ENCODE assay signal across 28 cellular contexts in the genomic region with DNA sequence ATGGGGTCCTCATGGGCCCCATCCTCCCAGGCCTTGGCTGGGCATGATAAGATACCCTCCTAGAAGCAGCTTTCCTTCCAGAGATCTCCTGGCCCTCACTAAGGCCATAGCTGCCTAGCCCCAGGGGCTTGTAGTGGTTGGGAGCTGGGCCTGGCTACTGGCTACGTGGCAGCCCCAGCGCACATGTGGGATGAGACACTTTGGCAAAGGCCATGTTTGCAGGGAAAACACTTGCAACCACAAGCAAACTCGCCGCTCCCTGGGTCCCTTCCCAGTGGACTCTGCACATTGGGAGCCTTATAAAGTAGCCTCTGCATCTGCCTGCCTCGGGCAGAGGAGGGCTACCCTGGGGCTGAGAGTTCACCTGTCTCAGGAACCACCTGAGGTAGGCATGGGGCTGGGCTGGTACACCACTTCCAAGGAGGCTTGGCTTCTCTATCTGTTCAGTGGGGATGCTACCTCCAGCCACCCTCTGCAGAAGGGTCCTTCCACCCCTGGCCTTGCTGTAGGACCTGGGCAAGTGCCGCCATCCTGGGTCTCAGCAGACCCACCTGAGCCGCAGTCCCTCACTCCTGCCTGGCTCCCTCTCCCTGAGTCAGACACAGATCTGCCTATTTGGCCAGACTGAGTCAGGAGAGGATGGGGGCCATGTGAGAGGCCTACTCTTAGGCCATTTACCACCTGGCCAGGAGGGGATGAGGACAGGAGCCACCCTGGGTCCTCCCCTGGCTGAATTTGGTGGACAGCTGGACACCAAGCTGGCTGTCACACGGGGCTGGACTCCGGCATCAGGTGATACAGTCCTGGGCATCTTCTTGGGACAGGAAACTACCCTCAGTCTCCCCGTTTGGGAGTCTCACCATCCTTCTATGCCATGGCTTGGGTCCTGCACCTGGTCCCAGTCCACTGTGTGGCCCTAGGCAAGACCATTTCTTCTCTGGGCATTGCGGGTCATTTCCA. TPM values are rescaled to one million over a fixed set of nuclear protein-coding genes. Genes with fewer than 3 reads are reported as not detected.
"Had no signal": no experiment of that assay in that cellular context is flagged by ENCODE, and none has a peak within 500 bp of the region (broad histone marks: within the 10 kb centered on the region; RNA-seq: fewer than 3 reads in every experiment).

A gene with protein sequence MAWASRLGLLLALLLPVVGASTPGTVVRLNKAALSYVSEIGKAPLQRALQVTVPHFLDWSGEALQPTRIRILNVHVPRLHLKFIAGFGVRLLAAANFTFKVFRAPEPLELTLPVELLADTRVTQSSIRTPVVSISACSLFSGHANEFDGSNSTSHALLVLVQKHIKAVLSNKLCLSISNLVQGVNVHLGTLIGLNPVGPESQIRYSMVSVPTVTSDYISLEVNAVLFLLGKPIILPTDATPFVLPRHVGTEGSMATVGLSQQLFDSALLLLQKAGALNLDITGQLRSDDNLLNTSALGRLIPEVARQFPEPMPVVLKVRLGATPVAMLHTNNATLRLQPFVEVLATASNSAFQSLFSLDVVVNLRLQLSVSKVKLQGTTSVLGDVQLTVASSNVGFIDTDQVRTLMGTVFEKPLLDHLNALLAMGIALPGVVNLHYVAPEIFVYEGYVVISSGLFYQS (plus strand): TSS at position 329 of the 960 bp plus-strand sequence. CDS start 871 bp downstream, outside the sequence.

- H3K4me3 ChIP-seq: coronary artery, esophagus muscularis mucosa, psoas muscle, right atrium auricular region, upper lobe of right lung had no signal

- H3K4me1 ChIP-seq: esophagus muscularis mucosa, psoas muscle, right atrium auricular region, upper lobe of right lung had no signal

- H3K36me3 Mint-ChIP-seq: T-cell had no signal

- H3K27me3 Mint-ChIP-seq: activated naive CD8-positive, alpha-beta T cell treated with anti-CD3 and anti-CD28 coated beads, Interleukin-2, amount 10 ng/mL, durations not matched to agents 7 days and 5 days; T-cell had no signal

- DNase-seq: activated CD4-positive, alpha-beta T cell treated with anti-CD3 and anti-CD28 coated beads for 4 hours; activated CD4-positive, alpha-beta T cell treated with anti-CD3 and anti-CD28 coated beads, Interleukin-2, amount 50 U/mL, for 48 hours; activated CD4-positive, CD25-positive, alpha-beta regulatory T cell; activated effector memory CD4-positive, alpha-beta T cell treated with Interleukin-2 at 50 U/mL for 16 hours; activated naive CD4-positive, alpha-beta T cell treated with anti-CD3 and anti-CD28 coated beads for 36 hours; activated naive CD8-positive, alpha-beta T cell treated with anti-CD3 and anti-CD28 coated beads, Interleukin-2, amount 10 ng/mL, durations not matched to agents 7 days and 5 days; activated T-cell treated with anti-CD3 and anti-CD28 coated beads, Interleukin-2, amount 50 U/mL, for 72 hours; amniotic stem cell; cerebellar nuclear complex; glutamatergic neuron; hippocampal formation; kidney glomerular epithelial cell; left ventricle myocardium superior; nephron progenitor cell; stimulated activated CD4-positive, alpha-beta T cell treated with anti-CD3 and anti-CD28 coated beads, Interleukin-12 subunit alpha, Interleukin-12 subunit beta, amount 100 ng/mL, for 4 hours; stimulated activated CD4-positive, alpha-beta T cell treated with anti-CD3 and anti-CD28 coated beads, Interleukin-4, amount 100 ng/mL, for 4 hours; stimulated activated naive CD8-positive, alpha-beta T cell treated with anti-CD3 and anti-CD28 coated beads, Interleukin-15, Interleukin-2, amounts not matched to agents 100 U/mL and 50 U/mL, for 24 hours; T-cell; T1000; upper lobe of right lung had no signal

- ATAC-seq: activated T-cell treated with anti-CD3 and anti-CD28 coated beads, Interleukin-2, amount 50 U/mL, for 72 hours; left ventricle myocardium superior; psoas muscle; stimulated activated naive CD8-positive, alpha-beta T cell treated with anti-CD3 and anti-CD28 coated beads, Interleukin-15, Interleukin-2, amounts not matched to agents 100 U/mL and 50 U/mL, for 24 hours; T-cell; upper lobe of right lung had no signal

- H3K27me3 ChIP-seq: right atrium auricular region, upper lobe of right lung had no signal

- H3K9me3 ChIP-seq: psoas muscle had no signal

- H3K27ac Mint-ChIP-seq: activated naive CD4-positive, alpha-beta T cell treated with anti-CD3 and anti-CD28 coated beads for 36 hours; activated naive CD8-positive, alpha-beta T cell treated with anti-CD3 and anti-CD28 coated beads, Interleukin-2, amount 10 ng/mL, durations not matched to agents 7 days and 5 days; activated T-cell treated with anti-CD3 and anti-CD28 coated beads, Interleukin-2, amount 50 U/mL, for 72 hours; T-cell had no signal

- FAIRE-seq: frontal cortex had no signal

- H3K27ac ChIP-seq: coronary artery, esophagus muscularis mucosa, psoas muscle, right atrium auricular region, upper lobe of right lung had no signal

- H3K4me3 Mint-ChIP-seq: activated naive CD4-positive, alpha-beta T cell treated with anti-CD3 and anti-CD28 coated beads for 36 hours; activated naive CD8-positive, alpha-beta T cell treated with anti-CD3 and anti-CD28 coated beads, Interleukin-2, amount 10 ng/mL, durations not matched to agents 7 days and 5 days; activated T-cell treated with anti-CD3 and anti-CD28 coated beads, Interleukin-2, amount 50 U/mL, for 72 hours; nephron progenitor cell; T-cell had no signal

- H3K36me3 ChIP-seq: esophagus muscularis mucosa, right atrium auricular region, upper lobe of right lung had no signal

RNA-seq across cellular contexts. Expression of the gene that starts here (rescaled TPM):
- total RNA-seq: activated naive CD4-positive, alpha-beta T cell treated with anti-CD3 and anti-CD28 coated beads for 36 hours; activated naive CD8-positive, alpha-beta T cell treated with anti-CD3 and anti-CD28 coated beads, Interleukin-2, amount 10 ng/mL, durations not matched to agents 7 days and 5 days; activated T-cell treated with anti-CD3 and anti-CD28 coated beads, Interleukin-2, amount 50 U/mL, for 72 hours; bronchial epithelial cell; esophagus muscularis mucosa; frontal cortex; left ventricle myocardium superior; osteocyte; psoas muscle; right atrium auricular region; subcutaneous adipose tissue; upper lobe of right lung had no signal
- polyA plus RNA-seq: psoas muscle had no signal
